36 cellular contexts compared by ENCODE assay signal in the genomic region with DNA sequence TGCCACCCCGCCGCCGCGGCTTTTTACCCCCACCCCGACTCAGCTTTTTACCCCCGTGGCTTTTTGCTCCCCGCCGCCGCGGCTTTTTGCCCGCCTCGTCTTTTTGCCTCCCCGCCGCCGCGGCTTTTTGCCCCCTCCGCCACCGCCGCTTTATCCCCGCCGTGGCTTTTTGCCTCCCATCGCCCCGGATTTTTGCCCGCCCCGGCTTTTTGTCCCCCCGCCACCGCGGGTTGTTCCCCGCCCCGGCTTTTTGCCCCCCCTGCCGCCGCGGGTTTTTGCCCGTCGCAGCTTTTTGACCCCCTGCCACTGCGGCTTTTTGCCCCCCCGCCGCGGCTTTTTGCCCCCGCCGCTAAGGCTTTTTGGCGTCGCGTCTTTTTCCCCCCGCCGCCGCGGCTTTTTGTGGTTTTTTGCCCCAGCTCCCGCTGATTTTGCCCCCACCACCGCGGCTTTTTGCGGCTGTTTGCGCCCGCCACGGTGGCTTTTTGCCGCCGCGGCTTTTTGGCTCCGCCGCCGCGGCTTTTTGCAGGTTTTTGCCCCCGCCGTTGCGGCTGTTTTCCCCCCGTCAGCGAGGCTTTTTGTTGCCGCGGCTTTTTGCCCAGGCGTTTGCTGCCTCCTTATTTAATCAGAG.
"Had no signal": no experiment of that assay in that cellular context is flagged by ENCODE, and none has a peak within 500 bp of the region (broad histone marks: within the 10 kb centered on the region; RNA-seq: fewer than 3 reads in every experiment).

No MANE protein-coding gene starts in this region.

- H3K9me3 ChIP-seq: adrenal gland, body of pancreas, SJCRH30 had no signal

- ATAC-seq: activated naive CD4-positive, alpha-beta T cell treated with anti-CD3 and anti-CD28 coated beads, Interleukin-2, amount 50 U/mL, for 72 hours; activated T-cell treated with anti-CD3 and anti-CD28 coated beads, Interleukin-2, amount 50 U/mL, for 4 hours; body of pancreas; PC-3 had no signal

- DNase-seq: activated B cell treated with CpG ODN at 0.5 μM for 24 hours; activated CD4-positive, alpha-beta memory T cell treated with anti-CD3 and anti-CD28 coated beads for 36 hours; activated CD4-positive, alpha-beta T cell treated with anti-CD3 and anti-CD28 coated beads for 4 hours; activated CD4-positive, alpha-beta T cell treated with anti-CD3 and anti-CD28 coated beads, Interleukin-2, amount 50 U/mL, for 1 hour; activated CD4-positive, CD25-positive, alpha-beta regulatory T cell treated with anti-CD3 and anti-CD28 coated beads, Interleukin-2, amount 50 U/mL, for 72 hours; activated CD8-positive, alpha-beta memory T cell treated with anti-CD3 and anti-CD28 coated beads, Interleukin-2, amount 50 U/mL, for 4 hours; activated gamma-delta T cell treated with Interleukin-2 at 50 U/mL for 16 hours; activated naive CD4-positive, alpha-beta T cell treated with anti-CD3 and anti-CD28 coated beads for 36 hours; activated T-cell treated with anti-CD3 and anti-CD28 coated beads for 4 hours; activated T-cell treated with anti-CD3 and anti-CD28 coated beads, Interleukin-2, amount 50 U/mL, for 4 hours; adrenal gland; body of pancreas; Karpas-422; NCI-H1105; NCI-H1417 treated with DMSO at 0.1 percent for 48 hours; NCI-H187 treated with DMSO at 0.1 percent for 48 hours; NCI-H2081; NCI-H2171 treated with DMSO at 0.1 percent for 48 hours; NCI-H2227 treated with DMSO at 0.1 percent for 48 hours; NCI-H446; NCI-H510A treated with DMSO at 0.1 percent for 48 hours; NCI-H526 treated with DMSO at 0.1 percent for 48 hours; NK-92 treated with Interleukin-12 subunit alpha and Interleukin-12 subunit beta, amount 100 ng/mL, for 24 hours; PC-3; SHP77; SJCRH30; SW 1271; T-helper 1 cell; T-helper 2 cell; T-helper 9 cell had no signal

- H3K4me3 ChIP-seq: adrenal gland, body of pancreas, breast epithelium, SJCRH30, SK-N-MC had no signal

- H3K27ac ChIP-seq: adrenal gland, body of pancreas, breast epithelium, SJCRH30, SK-N-MC, VCaP had no signal

- FAIRE-seq: astrocyte, RCC 7860 had no signal

- H3K27me3 ChIP-seq: adrenal gland, breast epithelium, SJCRH30 had no signal

- H3K4me1 ChIP-seq: adrenal gland, body of pancreas, breast epithelium, SJCRH30 had no signal

- H3K36me3 ChIP-seq: adrenal gland, breast epithelium, SJCRH30 had no signal
